ENCODE assay signal across 9 cellular contexts in the genomic region with DNA sequence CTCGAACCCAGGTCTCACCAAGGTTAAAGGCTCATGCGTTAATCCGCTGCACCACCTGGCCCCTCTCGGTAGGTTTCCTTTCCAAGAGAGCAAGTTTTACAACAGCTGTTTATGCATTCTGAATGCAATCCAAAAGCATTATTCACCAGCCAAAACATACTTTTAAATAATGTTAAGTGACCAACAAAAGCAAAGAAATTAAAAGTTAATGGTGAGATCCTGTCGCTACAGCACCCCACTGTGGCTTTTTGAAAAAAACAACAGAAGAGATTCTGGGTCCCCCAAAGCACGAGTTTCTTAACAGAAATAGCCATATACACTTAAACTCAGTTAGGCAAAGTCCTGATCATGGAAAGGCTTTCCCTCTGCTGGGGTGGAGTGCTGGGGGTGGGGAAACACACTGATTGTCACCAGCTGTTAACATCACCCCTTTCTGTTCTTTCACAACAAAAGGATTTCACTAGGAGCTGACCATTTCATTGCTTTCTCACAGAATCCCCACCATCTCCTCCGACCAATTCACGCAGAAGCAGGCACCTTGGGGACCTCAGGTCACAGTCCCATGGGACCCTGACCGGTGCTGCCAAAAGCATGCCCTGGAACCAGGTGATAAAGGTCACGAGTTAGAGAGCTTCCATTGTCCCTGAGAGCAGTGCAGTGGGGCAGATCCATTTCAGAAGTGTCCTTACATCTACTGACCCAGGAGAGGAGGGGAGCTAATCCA. TPM values are rescaled to one million over a fixed set of nuclear protein-coding genes. Genes with fewer than 3 reads are reported as not detected.
A peak's percentile ranks its signal among the peaks of the same experiment; 100 is the strongest.
DNase-seq lines count a peak whose midpoint lies in the region; ATAC-seq and TF ChIP-seq lines count a peak whose summit lies in the region.
"Had no signal": no experiment of that assay in that cellular context is flagged by ENCODE, and none has a peak within 500 bp of the region (broad histone marks: within the 10 kb centered on the region; RNA-seq: fewer than 3 reads in every experiment).

No MANE protein-coding gene starts in this region.

- H3K9me2 ChIP-seq in PC-9 (ENCODE audit: insufficient read depth), result no peaks in the 10 kb centered on the region

- no peaks in the 10 kb centered on the region for H3F3A ChIP-seq in PC-9 (ENCODE audit: insufficient read depth, low read depth)

- H4K20me1 ChIP-seq in PC-9 (ENCODE audit: insufficient read depth), result no peaks in the 10 kb centered on the region

- H3K4me2 ChIP-seq in PC-9, result no peak overlapping the region

- no peaks in the 10 kb centered on the region for H3K4me1 ChIP-seq in PC-9 (replicated peaks; ENCODE audit: insufficient read depth)

- TF ChIP-seq CTCF in PC-9 (conservative IDR thresholded peaks at IDR 0.05), result no peak

- H3K27ac ChIP-seq in PC-9, result no peak overlapping the region

- H3K36me3 ChIP-seq in PC-9 (ENCODE audit: low read depth), result no peaks in the 10 kb centered on the region

- ATAC-seq in Right ventricle myocardium inferior (peak; percentile 70), HG03469 (IDR thresholded peaks at IDR 0.05; ENCODE audit: unreplicated experiment) (no peak)

- DNase-seq in Right ventricle myocardium inferior (ENCODE audit: missing footprints) (no peak), cardiac septum (ENCODE audit: low spot score) (no peak), dermis blood vessel endothelial cell (peak; percentile 52), medulla oblongata (ENCODE audit: extremely low spot score) (peak; percentile 64), PC-9 (no peak), NCI-H524 treated with DMSO at 0.1 percent for 48 hours (lab: John Stamatoyannopoulos, UW) (no peak), NCI-H69 (lab: John Stamatoyannopoulos, UW) (no peak)
- DNase-seq: mammary epithelial cell had no signal

- no peaks in the 10 kb centered on the region for H3K79me2 ChIP-seq in PC-9 (ENCODE audit: low read depth)

- BruUV-seq in PC-9 (replicated peaks; lab: Mats Ljungman, UMichigan), result no TSS peak

- H2AFZ ChIP-seq in PC-9, result no peak overlapping the region

- no peaks in the 10 kb centered on the region for H3K9me3 ChIP-seq in PC-9 (ENCODE audit: insufficient read depth, low read depth)

- H3K27me3 ChIP-seq in PC-9 (ENCODE audit: insufficient read depth, low read depth), result no peaks in the 10 kb centered on the region

- H3K4me3 ChIP-seq in PC-9, result no peak overlapping the region

- POLR2A ChIA-PET in PC-9 (lab: Charles Lee; ENCODE audit: unreplicated experiment), result interaction anchor here (0.6 kb wide), 1 partner anchor 11 kb away, joined by 3 read pairs; no protein-coding TSS in a partner anchor

- CTCF ChIA-PET in PC-9 (lab: Charles Lee), result no interaction called here

- intact Hi-C loops in Right ventricle myocardium inferior (cut with DNase I), result loop anchor here (2.0 to 5.0 kb wide), 2 partner anchors 49 to 270 kb away; partner anchors contain the start of gene MMAA
- intact Hi-C loops in cardiac septum (cut with DNase I), result loop anchor here (5.0 kb wide), 2 partner anchors 50 to 155 kb away; partner anchors contain the start of gene ZNF827
- intact Hi-C loops in PC-9 (cut with micrococcal nuclease; ENCODE audit: unreplicated experiment), result no loop called here

RNA-seq across cellular contexts. Expression of gene ZNF827, which starts 51.2 kb away (rescaled TPM):
- 11.9 TPM for total RNA-seq in Right ventricle myocardium inferior
- total RNA-seq in cardiac septum, result 28.3 TPM
- total RNA-seq in dermis blood vessel endothelial cell, result 2.5 and 4.4 TPM in 2 replicates
- total RNA-seq in PC-9 (2021), result 22.4 and 24.1 TPM in 2 replicates

Comparison
In these comparisons a context has a peak if more than half of its experiments do, and no peak if none do; other contexts are left out.
1. DNase-seq: peak in dermis blood vessel endothelial cell (single experiment) and medulla oblongata (single experiment); none in Right ventricle myocardium inferior (single experiment), cardiac septum (single experiment), PC-9 (0 of 2), NCI-H524 treated with DMSO at 0.1 percent for 48 hours (single experiment) and NCI-H69 (single experiment).